Comparison of ENCODE assay signal across 8 cellular contexts in genomic region chr6:3850451-3851203, GRCh38. TPM values are rescaled to one million over a fixed set of nuclear protein-coding genes. Genes with fewer than 3 reads are reported as not detected.
DNase-seq lines count a peak whose midpoint lies in the region; ATAC-seq and TF ChIP-seq lines count a peak whose summit lies in the region.

No MANE protein-coding gene starts in this region.

- no peaks in the 10 kb centered on the region for H3K27me3 Mint-ChIP-seq in naive B cell

- H3K4me1 ChIP-seq in heart right ventricle, result peaks cover 0 to 28% (median 5%) of the 10 kb centered on the region in 9 donors
- peaks cover 0 to 12% of the 10 kb centered on the region in 2 donors for H3K4me1 ChIP-seq in right atrium auricular region
- peaks cover 18 to 27% of the 10 kb centered on the region in 2 donors for H3K4me1 ChIP-seq in thyroid gland

- DNase-seq in heart right ventricle (no peak), right atrium auricular region (ENCODE audit: low spot score) (no peak), naive B cell (no peak), thyroid gland (no peak), OCI-M2 (lab: John Stamatoyannopoulos, UW; ENCODE audit: unreplicated experiment) (no peak), NCI-H1092 (lab: John Stamatoyannopoulos, UW) (no peak), AG08395 (ENCODE audit: low spot score) (no peak)
- DNase-seq in activated T-helper 9 cell treated with anti-CD3 and anti-CD28 coated beads, Interleukin-2, amount 50 U/mL, for 16 hours (ENCODE audit: low read depth), result peak; percentile 64

- TF ChIP-seq CTCF in heart right ventricle (IDR thresholded peaks at IDR 0.05), result no peak
- TF ChIP-seq CTCF in right atrium auricular region (IDR thresholded peaks at IDR 0.05), result no peak
- TF ChIP-seq CTCF in thyroid gland (IDR thresholded peaks at IDR 0.05), result no peak

- H3K4me1 Mint-ChIP-seq in naive B cell, result peaks cover 6 to 14% (median 7%) of the 10 kb centered on the region in 3 donors

- H3K9me3 Mint-ChIP-seq in naive B cell, result peaks cover 0 to 4% (median 0%) of the 10 kb centered on the region in 7 donors

- WGBS in heart right ventricle, 2 donors, result 91 to 94% methylated on average over 33 of the region's 33 CpGs
- WGBS in thyroid gland, 2 donors, result 95 to 97% methylated on average over 33 of the region's 33 CpGs

- no peaks in the 10 kb centered on the region for H3K9me3 ChIP-seq in heart right ventricle
- no peaks in the 10 kb centered on the region for H3K9me3 ChIP-seq in right atrium auricular region
- H3K9me3 ChIP-seq in thyroid gland, result no peaks in the 10 kb centered on the region

- ATAC-seq in heart right ventricle (no peak), naive B cell (ENCODE audit: low read depth in 2 of 2) (no peak)

- H3K4me3 ChIP-seq in heart right ventricle, result peak overlapping the region in 9 of 10 donors; percentile 36 to 69 (median 63)
- H3K4me3 ChIP-seq in right atrium auricular region, result peak overlapping the region in 1 of 2 donors; percentile 58
- no peak overlapping the region for H3K4me3 ChIP-seq in thyroid gland (replicated peaks in 1 of 3)

- H3K36me3 ChIP-seq in heart right ventricle, result no peaks in the 10 kb centered on the region
- no peaks in the 10 kb centered on the region for H3K36me3 ChIP-seq in right atrium auricular region
- H3K36me3 ChIP-seq in thyroid gland, result no peaks in the 10 kb centered on the region

- H3K27me3 ChIP-seq in heart right ventricle, result no peaks in the 10 kb centered on the region
- H3K27me3 ChIP-seq in right atrium auricular region, result no peaks in the 10 kb centered on the region
- no peaks in the 10 kb centered on the region for H3K27me3 ChIP-seq in thyroid gland

- H3K4me3 Mint-ChIP-seq in naive B cell, result peak overlapping the region in 6 of 8 donors; percentile 25 to 75 (median 44)

- peak overlapping the region in 3 of 6 donors; percentile 10 to 62 (median 51) for H3K27ac Mint-ChIP-seq in naive B cell

- H3K27ac ChIP-seq in heart right ventricle (peak overlapping the region in 1 of 10 donors; percentile 80), right atrium auricular region (peak overlapping the region in 1 of 2 donors; percentile 70), thyroid gland (peak overlapping the region in 2 of 3 donors; percentile 62 to 82)

- no peaks in the 10 kb centered on the region for H3K36me3 Mint-ChIP-seq in naive B cell

- intact Hi-C loops in heart right ventricle (cut with DNase I), result loop anchor here in 3 of 10 donors (5.0 to 10.0 kb wide), 2 partner anchors 82 to 144 kb away; no protein-coding TSS in a partner anchor
- intact Hi-C loops in thyroid gland (cut with DNase I), result no loop called here

- no peak for TF ChIP-seq POLR2A in thyroid gland (IDR thresholded peaks at IDR 0.05)

RNA-seq across cellular contexts. Expression of gene FAM50B, which starts 1.5 kb away (rescaled TPM):
- total RNA-seq in heart right ventricle, result 10 to 100 TPM; 13.2 to 31.3 (median 22.4) TPM
- polyA plus RNA-seq in heart right ventricle, result 10 to 100 TPM in 1 of 2 donors, 1 to 10 TPM in 1; 5.9 to 25.3 TPM
- total RNA-seq in right atrium auricular region, result 10 to 100 TPM; 10.0 to 19.6 TPM
- 10 to 100 TPM in 3 of 6 donors, 1 to 10 TPM in 3; 2.5 to 14.8 (median 9.0) TPM for polyA plus RNA-seq in naive B cell (ENCODE audit: low read depth in 6 of 6)
- total RNA-seq in thyroid gland, result 10 to 100 TPM; 18.4 to 40.9 (median 20.3) TPM

Comparison
In these comparisons a context has a peak if more than half of its experiments do, and no peak if none do; other contexts are left out.
1. H3K4me3 ChIP-seq: peak in heart right ventricle (9 of 10); none in thyroid gland (0 of 3).